24 cellular contexts compared by ENCODE assay signal in genomic region chr5:44942524-44943001, GRCh38.
DNase-seq lines count a peak whose midpoint lies in the region; ATAC-seq, FAIRE-seq and TF ChIP-seq lines count a peak whose summit lies in the region.
"Had no signal": no experiment of that assay in that cellular context is flagged by ENCODE, and none has a peak within 500 bp of the region (broad histone marks: within the 10 kb centered on the region; RNA-seq: fewer than 3 reads in every experiment).

No MANE protein-coding gene starts in this region.

- 0 out of 2 replicates have a peak overlapping the region, but pooled peaks have one; percentile 22 for H3K4me2 ChIP-seq in GM12878 (ENCODE audit: control insufficient read depth, insufficient read depth)

- no peaks in the 10 kb centered on the region for H3K79me2 ChIP-seq in GM12878 (ENCODE audit: control insufficient read depth, insufficient read depth, low read length)
- H3K79me2 ChIP-seq: parathyroid adenoma had no signal

- WGBS in GM12878 (ENCODE audit: insufficient coverage, insufficient replicate concordance, low lambda C conversion rate, missing lambda C conversion rate) = 65% methylated on average over 4 of the region's 4 CpGs
- 45 to 51% methylated on average over 4 of the region's 4 CpGs for WGBS in pancreas, 2 donors

- no peak for TF ChIP-seq EP300 in GM12878 (IDR thresholded peaks at IDR 0.05; ENCODE audit: borderline replicate concordance in 1 of 2, control insufficient read depth in 1 of 2, low read depth in 2 of 2, low read length in 2 of 2)

- TF ChIP-seq CTCF in AG10803 (conservative IDR thresholded peaks at IDR 0.05; ENCODE audit: low read length) = no peak
- no peak for TF ChIP-seq CTCF in GM12878 (IDR thresholded peaks at IDR 0.05 in 2 of 3, conservative IDR thresholded peaks at IDR 0.05 in 1 of 3; ENCODE audit: control insufficient read depth in 2 of 3, extremely low read depth in 1 of 3, insufficient read depth in 1 of 3, low read depth in 3 of 3, low read length in 3 of 3)
- TF ChIP-seq CTCF in pancreas (IDR thresholded peaks at IDR 0.05) = no peak

- no peaks in the 10 kb centered on the region for H3K27me3 ChIP-seq in GM12878 (replicated peaks in 1 of 2; ENCODE audit: control insufficient read depth in 2 of 2, insufficient read depth in 2 of 2, low read length in 1 of 2)
- no peaks in the 10 kb centered on the region for H3K27me3 ChIP-seq in pancreas
- H3K27me3 ChIP-seq: brain microvascular endothelial cell, colonic mucosa, heart left ventricle, testis had no signal

- no peak overlapping the region for H3K4me3 ChIP-seq in AG10803 (ENCODE audit: low read length)
- H3K4me3 ChIP-seq in GM12878 = no peak overlapping the region
- H3K4me3 ChIP-seq in pancreas = no peak overlapping the region
- H3K4me3 ChIP-seq: colonic mucosa, heart left ventricle, lower lobe of right lung, testis had no signal

- ATAC-seq in GM12878 = no peak
- no peak for ATAC-seq in GM21619 (IDR thresholded peaks at IDR 0.05; ENCODE audit: unreplicated experiment)
- ATAC-seq in pancreas = no peak
- ATAC-seq: activated CD8-positive, alpha-beta memory T cell treated with anti-CD3 and anti-CD28 coated beads, Interleukin-2, amount 10 ng/mL, durations not matched to agents 7 days and 5 days; heart left ventricle; lower lobe of right lung; stimulated activated effector memory CD8-positive, alpha-beta T cell treated with anti-CD3 and anti-CD28 coated beads, Interleukin-12 subunit alpha, Interleukin-12 subunit beta, amount 100 ng/mL, for 72 hours had no signal

- BruUV-seq in GM12878 (replicated peaks; lab: Mats Ljungman, UMichigan) = no TSS peak

- in situ Hi-C loops in GM12878 (cut with MboI) = no loop called here

- H3K36me3 ChIP-seq in GM12878 (ENCODE audit: control insufficient read depth in 2 of 2, insufficient read depth in 2 of 2, low read length in 1 of 2) = no peaks in the 10 kb centered on the region
- no peaks in the 10 kb centered on the region for H3K36me3 ChIP-seq in pancreas
- H3K36me3 ChIP-seq: brain microvascular endothelial cell, colonic mucosa, heart left ventricle, lower lobe of right lung had no signal

- DNase-seq in AG10803 (ENCODE audit: low read depth) = peak; percentile 30
- DNase-seq in M059J (ENCODE audit: low read depth) = peak; percentile 67
- no peak for DNase-seq in GM12878 (ENCODE audit: low read depth, low spot score)
- peak; percentile 16 for DNase-seq in iPS-NIHi7 (ENCODE audit: extremely low spot score)
- DNase-seq in T-helper 2 cell = no peak
- DNase-seq in pancreas = no peak
- no peak for DNase-seq in NCI-H82 treated with DMSO at 0.1 percent for 48 hours (lab: John Stamatoyannopoulos, UW; ENCODE audit: unreplicated experiment)
- DNase-seq: activated CD4-positive, alpha-beta T cell treated with anti-CD3 and anti-CD28 coated beads for 48 hours; activated CD8-positive, alpha-beta memory T cell treated with anti-CD3 and anti-CD28 coated beads, Interleukin-2, amount 10 ng/mL, durations not matched to agents 7 days and 5 days; activated naive CD8-positive, alpha-beta T cell treated with anti-CD3 and anti-CD28 coated beads, Interleukin-2, amount 10 ng/mL, durations not matched to agents 7 days and 5 days; brain microvascular endothelial cell; colonic mucosa; heart left ventricle; Karpas-422; kidney; lower lobe of right lung; NCI-H1048; testis had no signal

- RAD21 ChIA-PET in GM12878 (lab: Charles Lee; ENCODE audit: unreplicated experiment) = interaction anchor here (1.4 to 1.5 kb wide), 2 partner anchors 9 to 10 kb away, joined by 3 to 6 read pairs; no protein-coding TSS in a partner anchor

- H3K27ac ChIP-seq in GM12878 (ENCODE audit: control insufficient read depth, insufficient read depth) (no peak overlapping the region), pancreas (no peak overlapping the region)
- H3K27ac ChIP-seq: brain microvascular endothelial cell, C4-2B, colonic mucosa, heart left ventricle, lower lobe of right lung, parathyroid adenoma, testis had no signal

- no peak overlapping the region for H3K9ac ChIP-seq in GM12878 (ENCODE audit: control insufficient read depth, insufficient read depth, low read length)
- H3K9ac ChIP-seq: parathyroid adenoma had no signal

- H3K4me1 ChIP-seq in GM12878 (ENCODE audit: control insufficient read depth, insufficient read depth, low read length) (no peaks in the 10 kb centered on the region), pancreas (no peaks in the 10 kb centered on the region)
- H3K4me1 ChIP-seq: colonic mucosa, heart left ventricle, lower lobe of right lung, parathyroid adenoma, testis had no signal

- TF ChIP-seq POLR2A in GM12878 (IDR thresholded peaks at IDR 0.05; ENCODE audit: low read depth, low read length) = no peak

- intact Hi-C loops in GM12878 (cut with micrococcal nuclease; ENCODE audit: unreplicated experiment) (no loop called here), pancreas (cut with DNase I) (no loop called here)

- no peak for TF ChIP-seq RAD21 in GM12878 (IDR thresholded peaks at IDR 0.05; ENCODE audit: insufficient read depth, low read depth, low read length)

- H2AFZ ChIP-seq in GM12878 (ENCODE audit: control insufficient read depth, low read depth, low read length) = peak overlapping the region; percentile 59
- H2AFZ ChIP-seq: parathyroid adenoma had no signal

- H3K9me3 ChIP-seq in GM12878 (replicated peaks; ENCODE audit: control insufficient read depth, insufficient read depth, low read length) = no peaks in the 10 kb centered on the region
- H3K9me3 ChIP-seq in pancreas = no peaks in the 10 kb centered on the region
- H3K9me3 ChIP-seq: colonic mucosa, heart left ventricle, lower lobe of right lung, testis had no signal

- CTCF ChIA-PET in GM12878 (lab: Yijun Ruan, JAX) = interaction anchor here (1.0 to 1.6 kb wide), 7 partner anchors 9 to 122 kb away, joined by 3 to 4 read pairs (median 3); no protein-coding TSS in a partner anchor

- FAIRE-seq in GM12878 (lab: Jason Lieb, UNC) (no peak), pancreas (lab: Jason Lieb, UNC) (no peak)
- FAIRE-seq: D721Med, G401.6, kidney had no signal

- POLR2A ChIA-PET in GM12878 (lab: Charles Lee) = no interaction called here

- no peaks in the 10 kb centered on the region for H4K20me1 ChIP-seq in GM12878 (ENCODE audit: control insufficient read depth, insufficient read depth)

- SMC1A ChIA-PET in GM12878 (lab: Charles Lee; ENCODE audit: uncharacterized antibody, unreplicated experiment) = interaction anchor here (0.7 to 1.4 kb wide), 4 partner anchors 9 to 21 kb away, joined by 3 to 5 read pairs (median 3); no protein-coding TSS in a partner anchor

TF ChIP-seq in GM12878, 131 proteins besides CTCF, POLR2A, EP300 and RAD21:
- no peak for TF ChIP-seq ZSCAN29 (IDR thresholded peaks at IDR 0.05)
- TF ChIP-seq CHD4 (IDR thresholded peaks at IDR 0.05) = no peak
- TF ChIP-seq NR2C1 (IDR thresholded peaks at IDR 0.05) = no peak
- TF ChIP-seq SUPT20H (IDR thresholded peaks at IDR 0.05; ENCODE audit: borderline replicate concordance, control insufficient read depth, low read depth, low read length) = no peak
- TF ChIP-seq SREBF1 (IDR thresholded peaks at IDR 0.05; ENCODE audit: low read length) = no peak
- no peak for TF ChIP-seq JUNB (IDR thresholded peaks at IDR 0.05)
- no peak for TF ChIP-seq TBL1XR1 (IDR thresholded peaks at IDR 0.05; ENCODE audit: low read depth, low read length)
- TF ChIP-seq NR2C2 (IDR thresholded peaks at IDR 0.05; ENCODE audit: borderline replicate concordance, control insufficient read depth, insufficient read length, low read depth) = no peak
- no peak for TF ChIP-seq NFXL1 (IDR thresholded peaks at IDR 0.05; ENCODE audit: borderline replicate concordance)
- no peak for TF ChIP-seq WRNIP1 (IDR thresholded peaks at IDR 0.05; ENCODE audit: borderline replicate concordance, low read depth, low read length)
- TF ChIP-seq, protein P1, sequence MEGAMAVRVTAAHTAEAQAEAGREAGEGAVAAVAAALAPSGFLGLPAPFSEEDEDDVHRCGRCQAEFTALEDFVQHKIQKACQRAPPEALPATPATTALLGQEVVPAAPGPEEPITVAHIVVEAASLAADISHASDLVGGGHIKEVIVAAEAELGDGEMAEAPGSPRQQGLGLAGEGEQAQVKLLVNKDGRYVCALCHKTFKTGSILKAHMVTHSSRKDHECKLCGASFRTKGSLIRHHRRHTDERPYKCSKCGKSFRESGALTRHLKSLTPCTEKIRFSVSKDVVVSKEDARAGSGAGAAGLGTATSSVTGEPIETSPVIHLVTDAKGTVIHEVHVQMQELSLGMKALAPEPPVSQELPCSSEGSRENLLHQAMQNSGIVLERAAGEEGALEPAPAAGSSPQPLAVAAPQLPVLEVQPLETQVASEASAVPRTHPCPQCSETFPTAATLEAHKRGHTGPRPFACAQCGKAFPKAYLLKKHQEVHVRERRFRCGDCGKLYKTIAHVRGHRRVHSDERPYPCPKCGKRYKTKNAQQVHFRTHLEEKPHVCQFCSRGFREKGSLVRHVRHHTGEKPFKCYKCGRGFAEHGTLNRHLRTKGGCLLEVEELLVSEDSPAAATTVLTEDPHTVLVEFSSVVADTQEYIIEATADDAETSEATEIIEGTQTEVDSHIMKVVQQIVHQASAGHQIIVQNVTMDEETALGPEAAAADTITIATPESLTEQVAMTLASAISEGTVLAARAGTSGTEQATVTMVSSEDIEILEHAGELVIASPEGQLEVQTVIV (IDR thresholded peaks at IDR 0.05; ENCODE audit: borderline replicate concordance, partially characterized antibody) = no peak
- no peak for TF ChIP-seq RCOR1 (conservative IDR thresholded peaks at IDR 0.05; ENCODE audit: low read depth, low read length)
- no peak for TF ChIP-seq KDM1A (IDR thresholded peaks at IDR 0.05; ENCODE audit: borderline replicate concordance)
- TF ChIP-seq, protein P2, sequence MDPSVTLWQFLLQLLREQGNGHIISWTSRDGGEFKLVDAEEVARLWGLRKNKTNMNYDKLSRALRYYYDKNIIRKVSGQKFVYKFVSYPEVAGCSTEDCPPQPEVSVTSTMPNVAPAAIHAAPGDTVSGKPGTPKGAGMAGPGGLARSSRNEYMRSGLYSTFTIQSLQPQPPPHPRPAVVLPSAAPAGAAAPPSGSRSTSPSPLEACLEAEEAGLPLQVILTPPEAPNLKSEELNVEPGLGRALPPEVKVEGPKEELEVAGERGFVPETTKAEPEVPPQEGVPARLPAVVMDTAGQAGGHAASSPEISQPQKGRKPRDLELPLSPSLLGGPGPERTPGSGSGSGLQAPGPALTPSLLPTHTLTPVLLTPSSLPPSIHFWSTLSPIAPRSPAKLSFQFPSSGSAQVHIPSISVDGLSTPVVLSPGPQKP (IDR thresholded peaks at IDR 0.05; ENCODE audit: low read depth, low read length) = no peak
- TF ChIP-seq CREM (IDR thresholded peaks at IDR 0.05; ENCODE audit: low read depth) = no peak

Comparison
In these comparisons a context has a peak if more than half of its experiments do, and no peak if none do; other contexts are left out.
1. DNase-seq: peak in AG10803 (single experiment), M059J (single experiment) and iPS-NIHi7 (single experiment); none in GM12878 (single experiment), T-helper 2 cell (0 of 5), pancreas (0 of 6) and NCI-H82 treated with DMSO at 0.1 percent for 48 hours (single experiment).